Comparison of ENCODE assay signal across 8 cellular contexts in the genomic region with DNA sequence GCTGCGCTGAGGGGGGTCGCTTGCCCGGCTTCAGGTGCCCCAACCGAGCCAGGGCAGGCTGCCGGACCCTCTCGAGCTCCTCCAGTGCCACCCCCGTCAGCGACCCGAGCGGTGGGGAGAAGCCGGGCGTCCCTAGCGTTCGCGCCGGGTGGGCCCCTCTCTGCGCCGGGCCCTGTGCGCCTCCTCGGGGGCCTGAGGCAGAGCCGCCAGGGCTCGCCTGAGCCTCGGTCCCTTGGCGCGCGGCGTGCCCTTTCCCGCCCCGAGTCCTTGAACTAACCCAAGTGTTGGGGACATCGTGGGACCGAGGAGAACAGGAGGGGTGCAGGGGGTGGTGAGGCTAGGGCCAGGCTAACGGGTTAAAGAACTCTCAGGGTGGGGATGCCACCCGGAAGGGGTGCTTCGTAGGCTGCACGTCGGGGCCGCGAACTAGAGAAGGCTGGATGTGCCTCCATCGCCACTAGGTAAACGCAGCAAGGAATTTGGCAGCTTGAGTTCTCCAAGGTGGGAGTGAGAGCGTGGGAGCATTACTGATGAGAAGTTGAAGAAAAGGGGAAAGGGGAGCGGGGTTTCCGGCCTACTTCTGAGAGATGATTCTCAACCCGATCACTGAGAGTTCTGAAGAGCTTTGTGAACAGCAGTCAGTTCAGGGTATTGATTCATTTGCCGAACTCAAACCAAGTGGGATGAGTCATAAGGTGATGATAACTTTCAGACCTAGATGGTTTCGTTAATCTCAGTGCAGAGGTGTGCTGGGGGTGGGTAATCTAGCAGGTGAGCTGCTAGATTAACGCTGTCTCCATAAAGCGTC. TPM values are rescaled to one million over a fixed set of nuclear protein-coding genes. Genes with fewer than 3 reads are reported as not detected.
DNase-seq lines count a peak whose midpoint lies in the region; ATAC-seq, FAIRE-seq and TF ChIP-seq lines count a peak whose summit lies in the region.

No MANE protein-coding gene starts in this region.

- H4K20me1 ChIP-seq in H1 (replicated peaks in 1 of 2; ENCODE audit: control insufficient read depth in 1 of 2, insufficient read depth in 2 of 2, low read length in 2 of 2): peaks cover 0 to 3% of the 10 kb centered on the region in 2 experiments

- peaks cover 0 to 8% (median 5%) of the 10 kb centered on the region in 4 experiments; a peak in 4 of 8 replicates for H3K36me3 ChIP-seq in H1 (ENCODE audit: control insufficient read depth in 2 of 4, insufficient read depth in 4 of 4, low read length in 3 of 4)

- no peak for TF ChIP-seq POLR2A in H1 (IDR thresholded peaks at IDR 0.05; ENCODE audit: control extremely low read depth in 1 of 2, low read depth in 2 of 2, low read length in 2 of 2)

- H4K8ac ChIP-seq in H1 (ENCODE audit: extremely low read depth, insufficient read depth, low read length): peak overlapping the region; percentile 91

- no peak overlapping the region for H2BK20ac ChIP-seq in H1 (ENCODE audit: low read length)

- H2BK15ac ChIP-seq in H1 (ENCODE audit: low read length): no peak overlapping the region

- H2BK120ac ChIP-seq in H1 (replicated peaks; ENCODE audit: low read depth, low read length): no peak overlapping the region

- H2BK12ac ChIP-seq in H1 (ENCODE audit: low read depth, low read length): no peak overlapping the region

- POLR2A ChIA-PET in activated CD8-positive, alpha-beta T cell treated with anti-CD3 and anti-CD28 coated beads for 36 hours (lab: Charles Lee): interaction anchor here (0.6 to 4.0 kb wide), 30 partner anchors 9 to 306 kb away, joined by 3 to 47 read pairs (median 4); a partner anchor contains a TSS
- POLR2A ChIA-PET in H1 (lab: Charles Lee; ENCODE audit: partially characterized antibody): interaction anchor here (0.6 to 3.0 kb wide), 26 partner anchors 9 to 489 kb away, joined by 3 to 22 read pairs (median 4); a partner anchor contains a TSS

- no peaks in the 10 kb centered on the region for H3K27me3 ChIP-seq in H1 (replicated peaks in 1 of 4; ENCODE audit: control insufficient read depth in 3 of 4, extremely low read depth in 1 of 4, insufficient read depth in 3 of 4, low read length in 3 of 4)

- H3K4me2 ChIP-seq in H1 (ENCODE audit: insufficient read depth in 1 of 2, low read depth in 2 of 2, low read length in 2 of 2): peak overlapping the region; percentile 79 to 99

- TF ChIP-seq EP300 in H1 (IDR thresholded peaks at IDR 0.05; ENCODE audit: borderline replicate concordance in 1 of 2, low read depth in 2 of 2, low read length in 2 of 2): no peak

- H3K79me2 ChIP-seq in H1 (ENCODE audit: control insufficient read depth in 1 of 2, insufficient read depth in 2 of 2, low read length in 2 of 2): peaks cover 4 to 43% of the 10 kb centered on the region in 2 experiments; a peak in 3 of 4 replicates

- peak; percentile 55 for ATAC-seq in HG02870 (IDR thresholded peaks at IDR 0.05; ENCODE audit: unreplicated experiment)
- peak; percentile 59 for ATAC-seq in activated CD8-positive, alpha-beta T cell treated with anti-CD3 and anti-CD28 coated beads for 36 hours

- no peak for FAIRE-seq in H1 (lab: Jason Lieb, UNC)

- peak overlapping the region; percentile 95 for H3K18ac ChIP-seq in H1 (ENCODE audit: extremely low read depth, low read length)

- no peak for TF ChIP-seq RAD21 in H1 (IDR thresholded peaks at IDR 0.05 in 1 of 2, conservative IDR thresholded peaks at IDR 0.05 in 1 of 2; ENCODE audit: low read depth in 2 of 2, low read length in 2 of 2)

- peak overlapping the region; percentile 89 for H3K4ac ChIP-seq in H1 (replicated peaks; ENCODE audit: insufficient read length, low read depth, low read length)

- peak overlapping the region; percentile 82 for H3K56ac ChIP-seq in H1 (replicated peaks; ENCODE audit: insufficient read length, low read depth, low read length)

- no peak overlapping the region for H3K14ac ChIP-seq in H1 (ENCODE audit: insufficient read length)

- peaks cover 4% of the 10 kb centered on the region for H3K79me1 ChIP-seq in H1 (ENCODE audit: low read depth, low read length)

- TF ChIP-seq CTCF in activated CD8-positive, alpha-beta T cell treated with anti-CD3 and anti-CD28 coated beads for 36 hours (IDR thresholded peaks at IDR 0.05): no peak
- TF ChIP-seq CTCF in H1 (IDR thresholded peaks at IDR 0.05; ENCODE audit: control extremely low read depth in 1 of 3, insufficient read depth in 1 of 3, low read depth in 1 of 3, low read length in 3 of 3): no peak

- intact Hi-C loops in activated CD8-positive, alpha-beta T cell treated with anti-CD3 and anti-CD28 coated beads for 36 hours (cut with micrococcal nuclease): loop anchor here (2.0 to 5.0 kb wide), 2 partner anchors 48 to 68 kb away; a partner anchor contains a TSS

- peak overlapping the region; percentile 80 for H2BK5ac ChIP-seq in H1 (ENCODE audit: low read depth, low read length)

- H3K9ac ChIP-seq in H1 (replicated peaks in 1 of 4; ENCODE audit: extremely low read depth in 1 of 4, low read depth in 3 of 4, low read length in 3 of 4): peak overlapping the region; percentile 77 to 93 (median 80)

- CTCF ChIA-PET in activated CD8-positive, alpha-beta T cell treated with anti-CD3 and anti-CD28 coated beads for 36 hours (lab: Charles Lee): interaction anchor here (0.7 to 4.5 kb wide), 11 partner anchors 9 to 66 kb away, joined by 3 to 27 read pairs (median 3); no protein-coding TSS in a partner anchor
- CTCF ChIA-PET in H1 (lab: Charles Lee; ENCODE audit: partially characterized antibody): interaction anchor here (0.5 to 3.8 kb wide), 10 partner anchors 11 to 373 kb away, joined by 3 to 18 read pairs (median 3); no protein-coding TSS in a partner anchor

- H3K9me3 Mint-ChIP-seq in activated CD8-positive, alpha-beta T cell treated with anti-CD3 and anti-CD28 coated beads for 36 hours: no peaks in the 10 kb centered on the region

- peak overlapping the region; percentile 85 for H3K4me3 Mint-ChIP-seq in activated CD8-positive, alpha-beta T cell treated with anti-CD3 and anti-CD28 coated beads for 36 hours

- no peak overlapping the region for H3K23ac ChIP-seq in H1 (ENCODE audit: insufficient read length)

- peak overlapping the region; percentile 93 for H3K27ac Mint-ChIP-seq in activated CD8-positive, alpha-beta T cell treated with anti-CD3 and anti-CD28 coated beads for 36 hours

- H3K27ac ChIP-seq in H1 (ENCODE audit: low read depth, low read length): peak overlapping the region; percentile 83

- H3K36me3 Mint-ChIP-seq in activated CD8-positive, alpha-beta T cell treated with anti-CD3 and anti-CD28 coated beads for 36 hours (ENCODE audit: low read depth): peaks cover 21% of the 10 kb centered on the region

- DNase-seq in NCI-H2081 (lab: John Stamatoyannopoulos, UW) (peak; percentile 4 to 56), NCI-H2081 treated with DMSO at 0.1 percent for 48 hours (lab: John Stamatoyannopoulos, UW) (no peak), NCI-H2171 (lab: John Stamatoyannopoulos, UW) (peak; percentile 19), H1 (ENCODE audit: low read depth in 1 of 2, low spot score in 2 of 2) (no peak), midbrain (lab: John Stamatoyannopoulos, UW) (peak; percentile 22)
- peak; percentile 74 for DNase-seq in activated CD8-positive, alpha-beta T cell treated with anti-CD3 and anti-CD28 coated beads for 36 hours
- DNase-seq in stimulated activated CD8-positive, alpha-beta memory T cell treated with anti-CD3 and anti-CD28 coated beads, Interleukin-4, amount 100 ng/mL, for 1 hour (ENCODE audit: low read depth in 2 of 2, low spot score in 1 of 2): peak; percentile 17 to 24

- H3K4me1 Mint-ChIP-seq in activated CD8-positive, alpha-beta T cell treated with anti-CD3 and anti-CD28 coated beads for 36 hours (ENCODE audit: low read depth): peaks cover 29% of the 10 kb centered on the region

- peaks cover 8% of the 10 kb centered on the region for H3K23me2 ChIP-seq in H1 (ENCODE audit: low read depth, low read length)

- H3K4me1 ChIP-seq in H1 (replicated peaks in 1 of 4; ENCODE audit: control insufficient read depth in 3 of 4, insufficient read depth in 4 of 4, low read length in 3 of 4): peaks cover 0 to 4% (median under 1%) of the 10 kb centered on the region in 4 experiments; a peak in 1 of 7 replicates

- no peaks in the 10 kb centered on the region for H3K9me3 ChIP-seq in H1 (ENCODE audit: insufficient read depth in 2 of 2, low read depth in 1 of 2, low read length in 1 of 2)

- peak overlapping the region; percentile 81 for H4K91ac ChIP-seq in H1 (replicated peaks; ENCODE audit: insufficient read length, low read length)

- H2AFZ ChIP-seq in H1 (ENCODE audit: low read length): no peak overlapping the region; the same call in 1 of the 2 replicates

- WGBS in H1 (ENCODE audit: extremely low coverage in 1 of 2, insufficient coverage in 1 of 2, insufficient read length in 1 of 2, insufficient replicate concordance in 2 of 2, low coverage in 1 of 2, low lambda C conversion rate in 2 of 2, missing lambda C conversion rate in 1 of 2), 2 experiments: 4% methylated on average over 37 of the region's 48 CpGs; no CpG with 5 or more reads in 1 of the 2 experiments

- no peak overlapping the region; the same call in 1 of the 2 replicates for H2AK5ac ChIP-seq in H1 (ENCODE audit: low read depth, low read length)

- no peaks in the 10 kb centered on the region for H3K27me3 Mint-ChIP-seq in activated CD8-positive, alpha-beta T cell treated with anti-CD3 and anti-CD28 coated beads for 36 hours

- H3K4me3 ChIP-seq in H1 (ENCODE audit: extremely low read depth in 1 of 4, insufficient read depth in 2 of 4, low read depth in 3 of 4, low read length in 4 of 4): peak overlapping the region; percentile 76 to 87 (median 86)

- peak overlapping the region; percentile 89 for H4K5ac ChIP-seq in H1 (ENCODE audit: insufficient read length, low read depth, low read length)

RNA-seq across cellular contexts. Expression of a gene that starts 0.6 kb away (rescaled TPM):
- total RNA-seq in activated CD8-positive, alpha-beta T cell treated with anti-CD3 and anti-CD28 coated beads for 36 hours: 10 to 100 TPM; 44.1 to 44.9 TPM
- total RNA-seq in H1 (2021; fragmentation: NEBNext Ultra II Directional; extraction: Animal tissue kit (Norgen Biotek cat#: 25700)): 56.2 and 57.6 TPM in 2 replicates
- 37.9 and 38.4 TPM in 2 replicates for polyA plus RNA-seq in H1 (2011; rRNA removed)
- 45.0 TPM for polyA plus RNA-seq in H1 (2011; cell fraction: cytosol; rRNA removed)
- 140 TPM for polyA plus RNA-seq in H1 (2011; cell fraction: nucleus; rRNA removed)
- polyA plus RNA-seq in H1 (2012, experiment 1 of 2): 59.1 to 83.2 TPM (median 80.3 TPM) in 4 replicates
- 14.1 TPM for polyA plus RNA-seq in H1 (2012, experiment 2 of 2)
- polyA plus RNA-seq in H1 (2013, experiment 1 of 2): 43.6 TPM
- polyA plus RNA-seq in H1 (2013, experiment 2 of 2): 40.8 TPM
- 98.9 and 141 TPM in 2 replicates for polyA minus RNA-seq in H1 (2011; rRNA and poly(A)+ RNA removed)
- 33.6 TPM for polyA minus RNA-seq in H1 (2011; cell fraction: cytosol; rRNA and poly(A)+ RNA removed)
- polyA minus RNA-seq in H1 (2011; cell fraction: nucleus; rRNA and poly(A)+ RNA removed): 67.6 TPM

RNA-seq across cellular contexts. Expression of a gene that starts 48.3 kb away (rescaled TPM):
- total RNA-seq in activated CD8-positive, alpha-beta T cell treated with anti-CD3 and anti-CD28 coated beads for 36 hours: 100 to 1,000 TPM; 122 TPM
- 97.6 and 103 TPM in 2 replicates for total RNA-seq in H1 (2021; fragmentation: NEBNext Ultra II Directional; extraction: Animal tissue kit (Norgen Biotek cat#: 25700))
- polyA plus RNA-seq in H1 (2011; rRNA removed): 94.5 and 127 TPM in 2 replicates
- 135 TPM for polyA plus RNA-seq in H1 (2011; cell fraction: cytosol; rRNA removed)
- 176 TPM for polyA plus RNA-seq in H1 (2011; cell fraction: nucleus; rRNA removed)
- 83.8 to 105 TPM (median 99.2 TPM) in 4 replicates for polyA plus RNA-seq in H1 (2012, experiment 1 of 2)
- 70.8 TPM for polyA plus RNA-seq in H1 (2012, experiment 2 of 2)
- 111 TPM for polyA plus RNA-seq in H1 (2013, experiment 1 of 2)
- polyA plus RNA-seq in H1 (2013, experiment 2 of 2): 109 TPM
- polyA minus RNA-seq in H1 (2011; rRNA and poly(A)+ RNA removed): 175 and 184 TPM in 2 replicates
- polyA minus RNA-seq in H1 (2011; cell fraction: cytosol; rRNA and poly(A)+ RNA removed): 74.5 TPM
- 116 TPM for polyA minus RNA-seq in H1 (2011; cell fraction: nucleus; rRNA and poly(A)+ RNA removed)

Comparison
In these comparisons a context has a peak if more than half of its experiments do, and no peak if none do; other contexts are left out.
1. DNase-seq: peak in NCI-H2081 (2 of 2), NCI-H2171 (single experiment), activated CD8-positive, alpha-beta T cell treated with anti-CD3 and anti-CD28 coated beads for 36 hours (single experiment), midbrain (single experiment) and stimulated activated CD8-positive, alpha-beta memory T cell treated with anti-CD3 and anti-CD28 coated beads, Interleukin-4, amount 100 ng/mL, for 1 hour (2 of 2); none in NCI-H2081 treated with DMSO at 0.1 percent for 48 hours (single experiment) and H1 (0 of 2).